ENCODE assay signal across 8 cellular contexts in the genomic region with DNA sequence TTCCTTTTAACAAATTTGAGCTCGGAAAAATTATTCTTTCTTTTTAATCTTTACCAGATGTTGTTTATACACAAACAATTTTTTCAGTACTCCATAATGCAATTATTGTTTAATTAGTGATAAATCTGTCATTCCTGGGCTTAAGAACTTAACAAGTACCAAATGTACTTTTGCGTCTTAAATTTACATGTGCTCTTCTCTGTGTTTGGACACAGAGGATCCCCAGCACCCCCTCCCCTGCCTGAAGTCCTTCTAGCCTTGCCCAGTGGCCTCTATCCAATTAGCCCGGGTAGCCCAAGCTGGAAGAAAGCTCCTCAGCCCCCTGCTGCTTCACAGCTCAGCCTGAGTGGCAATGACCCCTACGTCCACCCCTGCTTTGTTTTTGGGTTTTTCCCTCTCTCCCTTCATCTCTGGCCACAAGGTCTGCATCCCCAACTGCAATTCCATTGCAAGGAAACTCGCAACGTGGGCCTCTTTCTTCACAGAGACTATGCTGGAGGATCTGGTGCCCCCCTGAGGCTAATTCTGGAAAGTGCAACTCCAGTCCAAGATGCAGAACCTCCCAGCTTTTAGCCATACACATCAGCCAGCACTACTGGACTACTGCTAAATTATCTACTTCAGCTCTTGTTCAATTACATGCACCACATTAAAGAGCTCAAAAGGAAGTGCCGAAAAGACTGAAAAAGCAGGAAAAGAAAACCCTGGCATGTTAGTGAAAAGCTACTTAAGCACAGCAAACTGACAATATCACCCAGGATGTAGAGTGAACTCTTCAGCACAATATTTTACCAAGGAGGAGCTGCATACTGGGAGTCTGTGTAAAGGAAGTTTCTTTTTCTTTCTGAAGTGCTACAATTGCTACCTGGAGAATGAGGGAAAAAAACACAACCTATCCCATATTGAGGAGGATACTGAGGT.
DNase-seq lines count a peak whose midpoint lies in the region; ATAC-seq, FAIRE-seq and TF ChIP-seq lines count a peak whose summit lies in the region.

No MANE protein-coding gene starts in this region.

- H3K27me3 ChIP-seq in HepG2 (ENCODE audit: control insufficient read depth in 1 of 2, insufficient read depth in 2 of 2, low read length in 2 of 2): no peaks in the 10 kb centered on the region

- H3K36me3 Mint-ChIP-seq in activated CD4-positive, alpha-beta T cell treated with anti-CD3 and anti-CD28 coated beads for 36 hours (ENCODE audit: low read depth): no peaks in the 10 kb centered on the region

- TF ChIP-seq CTCF in A549 (IDR thresholded peaks at IDR 0.05): peak; percentile 87
- peak; percentile 91 for TF ChIP-seq CTCF in HepG2 (CRISPR knock-in tag; IDR thresholded peaks at IDR 0.05)

- no TSS peak for BruUV-seq in HepG2 (replicated peaks; lab: Mats Ljungman, UMichigan)

- POLR2A ChIA-PET in A549 (lab: Yijun Ruan, JAX) (interaction anchor here (1.1 kb wide), 2 partner anchors 462 to 577 kb away, joined by 4 read pairs; partner anchors contain the start of gene PCAT7), HepG2 (lab: Yijun Ruan, JAX) (no interaction called here)
- POLR2A ChIA-PET in activated CD4-positive, alpha-beta T cell treated with anti-CD3 and anti-CD28 coated beads for 36 hours (lab: Charles Lee): no interaction called here

- H3K9me3 Mint-ChIP-seq in activated CD4-positive, alpha-beta T cell treated with anti-CD3 and anti-CD28 coated beads for 36 hours (ENCODE audit: low read depth): no peaks in the 10 kb centered on the region

- peak; percentile 58 to 72 for DNase-seq in A549 (ENCODE audit: low read depth in 1 of 2, low spot score in 1 of 2)
- DNase-seq in GM12892 (ENCODE audit: insufficient read length): peak; percentile 43
- DNase-seq in NCI-H2227 treated with DMSO at 0.1 percent for 48 hours (lab: John Stamatoyannopoulos, UW): peak; percentile 51
- peak; percentile 67 for DNase-seq in activated CD4-positive, alpha-beta T cell treated with anti-CD3 and anti-CD28 coated beads for 36 hours
- DNase-seq in dedifferentiated amniotic fluid mesenchymal stem cell (ENCODE audit: extremely low spot score): peak; percentile 78
- peak; percentile 33 for DNase-seq in HepG2 (ENCODE audit: low spot score)
- peak; percentile 19 to 31 (median 21) for DNase-seq in stimulated activated CD4-positive, alpha-beta T cell treated with anti-CD3 and anti-CD28 coated beads, TNF-alpha, amount 100 ng/mL, for 48 hours (ENCODE audit: low read depth in 3 of 3)

- H3K9me3 ChIP-seq in A549 (no peaks in the 10 kb centered on the region), HepG2 (ENCODE audit: low read length) (no peaks in the 10 kb centered on the region)

- H4K20me1 ChIP-seq in HepG2 (ENCODE audit: insufficient read depth, low read length): no peaks in the 10 kb centered on the region

- H3K27ac Mint-ChIP-seq in activated CD4-positive, alpha-beta T cell treated with anti-CD3 and anti-CD28 coated beads for 36 hours: no peak overlapping the region

- H3K4me2 ChIP-seq in A549 (peak overlapping the region; percentile 30; the same call in 2 of the 3 replicates), HepG2 (ENCODE audit: low read depth, low read length) (peak overlapping the region; percentile 37; the same call in 1 of the 2 replicates)

- ATAC-seq in A549: peak; percentile 74 to 75
- peak; percentile 57 for ATAC-seq in activated CD4-positive, alpha-beta T cell treated with anti-CD3 and anti-CD28 coated beads for 36 hours
- peak; percentile 68 for ATAC-seq in HepG2
- no peak for ATAC-seq in HG03457 (IDR thresholded peaks at IDR 0.05; ENCODE audit: unreplicated experiment)

- H3K4me3 ChIP-seq in A549: no peak overlapping the region
- H3K4me3 ChIP-seq in HepG2 (replicated peaks in 1 of 3; ENCODE audit: insufficient read depth in 1 of 3, low read depth in 2 of 3, low read length in 3 of 3): no peak overlapping the region

- H3K4me3 Mint-ChIP-seq in activated CD4-positive, alpha-beta T cell treated with anti-CD3 and anti-CD28 coated beads for 36 hours: no peak overlapping the region

- CTCF ChIA-PET in A549 (lab: Yijun Ruan, JAX): interaction anchor here (0.6 to 8.5 kb wide), 65 partner anchors 9 to 1185 kb away, joined by 3 to 284 read pairs (median 4); partner anchors contain the start of gene PCAT7
- CTCF ChIA-PET in activated CD4-positive, alpha-beta T cell treated with anti-CD3 and anti-CD28 coated beads for 36 hours (lab: Charles Lee): interaction anchor here (0.5 to 7.8 kb wide), 34 partner anchors 10 to 1146 kb away, joined by 3 to 106 read pairs (median 4); partner anchors contain the start of gene AOPEP
- CTCF ChIA-PET in HepG2 (lab: Yijun Ruan, JAX; ENCODE audit: low intra/inter-chr PET ratio, low total read pairs): interaction anchor here (0.8 to 1.6 kb wide), 3 partner anchors 450 to 1086 kb away, joined by 3 to 10 read pairs (median 3); no protein-coding TSS in a partner anchor

- H3K4me1 ChIP-seq in A549 (peaks cover 29% of the 10 kb centered on the region), HepG2 (ENCODE audit: insufficient read depth, low read length) (peaks cover 34% of the 10 kb centered on the region)

- H2AFZ ChIP-seq in HepG2 (ENCODE audit: low read length): no peak overlapping the region

- 26% methylated on average over 7 of the region's 7 CpGs for WGBS in A549 (ENCODE audit: missing lambda C conversion rate)
- WGBS in HepG2 (ENCODE audit: low lambda C conversion rate): 51% methylated on average over 7 of the region's 7 CpGs

- TF ChIP-seq POLR2A in A549 (IDR thresholded peaks at IDR 0.05; ENCODE audit: low read length) (no peak), GM12892 (IDR thresholded peaks at IDR 0.05; ENCODE audit: low read depth, low read length) (no peak), HepG2 (IDR thresholded peaks at IDR 0.05; ENCODE audit: insufficient read depth in 1 of 2, low read depth in 2 of 2, low read length in 2 of 2) (no peak)

- no peak for FAIRE-seq in A549 (lab: Jason Lieb, UNC)
- FAIRE-seq in GM12892 (lab: Jason Lieb, UNC): peak; percentile 14
- peak; percentile 73 for FAIRE-seq in HepG2 (lab: Jason Lieb, UNC)

- H3K79me2 ChIP-seq in HepG2 (ENCODE audit: insufficient read depth, low read length): no peaks in the 10 kb centered on the region

- H3K4me1 Mint-ChIP-seq in activated CD4-positive, alpha-beta T cell treated with anti-CD3 and anti-CD28 coated beads for 36 hours: no peaks in the 10 kb centered on the region

- no peaks in the 10 kb centered on the region; a peak in 2 of 5 replicates for H3K36me3 ChIP-seq in HepG2 (replicated peaks in 1 of 2; ENCODE audit: control insufficient read depth in 1 of 2, insufficient read depth in 2 of 2, low read length in 2 of 2)

- TF ChIP-seq EP300 in A549 (IDR thresholded peaks at IDR 0.05) (no peak), HepG2 (IDR thresholded peaks at IDR 0.05; ENCODE audit: low read depth in 2 of 2, low read length in 2 of 2) (no peak), HepG2 (CRISPR knock-in tag; IDR thresholded peaks at IDR 0.05; ENCODE audit: borderline replicate concordance) (no peak)

- peak; percentile 83 to 87 for TF ChIP-seq RAD21 in A549 (conservative IDR thresholded peaks at IDR 0.05 in 1 of 2, IDR thresholded peaks at IDR 0.05 in 1 of 2)
- TF ChIP-seq RAD21 in HepG2 (CRISPR knock-in tag; IDR thresholded peaks at IDR 0.05): peak; percentile 54; the same call in 1 of the 2 replicates

- H3K27ac ChIP-seq in A549 (peak overlapping the region in 1 of 2 experiments; percentile 75; a peak in 3 of 6 replicates), HepG2 (ENCODE audit: extremely low read length, insufficient read depth, low read length) (no peak overlapping the region)

- H3K9ac ChIP-seq in HepG2 (ENCODE audit: insufficient read depth, low read depth, low read length): no peak overlapping the region

- in situ Hi-C loops in HepG2 (cut with HindIII; ENCODE audit: extremely low pct_ligation_motif_present, low pct_unique_long_range_greater_than_20kb): loop anchor here (5.0 kb wide), 1 partner anchor 449 kb away; no protein-coding TSS in a partner anchor

- intact Hi-C loops in activated CD4-positive, alpha-beta T cell treated with anti-CD3 and anti-CD28 coated beads for 36 hours (cut with DNase I, micrococcal nuclease): loop anchor here (1.0 to 5.0 kb wide), 3 partner anchors 348 to 464 kb away; no protein-coding TSS in a partner anchor
- intact Hi-C loops in HepG2 (cut with micrococcal nuclease; ENCODE audit: unreplicated experiment): loop anchor here (2.0 to 5.0 kb wide), 2 partner anchors 348 to 464 kb away; no protein-coding TSS in a partner anchor

- no peaks in the 10 kb centered on the region for H3K27me3 Mint-ChIP-seq in activated CD4-positive, alpha-beta T cell treated with anti-CD3 and anti-CD28 coated beads for 36 hours

TF ChIP-seq in A549, 52 proteins besides CTCF, POLR2A, EP300 and RAD21:
- TF ChIP-seq NFE2L2 (conservative IDR thresholded peaks at IDR 0.05; ENCODE audit: low read length) (no peak), SMC3 (IDR thresholded peaks at IDR 0.05) (peak; percentile 79), SREBF2 (IDR thresholded peaks at IDR 0.05) (no peak), MAFK (IDR thresholded peaks at IDR 0.05; ENCODE audit: partially characterized antibody) (no peak)

TF ChIP-seq in HepG2, 621 proteins besides CTCF, POLR2A, EP300 and RAD21 (continues in another document):
- TF ChIP-seq SALL1 (CRISPR knock-in tag; IDR thresholded peaks at IDR 0.05) (no peak), RFX3 (CRISPR knock-in tag; IDR thresholded peaks at IDR 0.05) (no peak), GABPB1 (CRISPR knock-in tag; IDR thresholded peaks at IDR 0.05) (no peak), RARG (CRISPR knock-in tag; IDR thresholded peaks at IDR 0.05; ENCODE audit: low read depth) (no peak), ZNF253 (CRISPR knock-in tag; IDR thresholded peaks at IDR 0.05; ENCODE audit: borderline replicate concordance) (no peak), ZNF781 (CRISPR knock-in tag; IDR thresholded peaks at IDR 0.05; ENCODE audit: borderline replicate concordance, not compliant biosample characterization) (no peak), SKI (IDR thresholded peaks at IDR 0.05; ENCODE audit: partially characterized antibody) (no peak), ZNF264 (CRISPR knock-in tag; IDR thresholded peaks at IDR 0.05) (no peak), ARHGAP35 (CRISPR knock-in tag; IDR thresholded peaks at IDR 0.05; ENCODE audit: borderline replicate concordance) (no peak), MAZ (IDR thresholded peaks at IDR 0.05; ENCODE audit: borderline replicate concordance, low read depth, low read length) (no peak), MAZ (CRISPR knock-in tag; IDR thresholded peaks at IDR 0.05; ENCODE audit: low read depth) (no peak), HOXD1 (CRISPR knock-in tag; IDR thresholded peaks at IDR 0.05) (no peak), MZF1 (CRISPR knock-in tag; IDR thresholded peaks at IDR 0.05; ENCODE audit: borderline replicate concordance) (no peak), ZNF552 (CRISPR knock-in tag; IDR thresholded peaks at IDR 0.05; ENCODE audit: borderline replicate concordance) (no peak), NFIB (CRISPR knock-in tag; IDR thresholded peaks at IDR 0.05; ENCODE audit: borderline replicate concordance) (no peak)

Comparison
In these comparisons a context has a peak if more than half of its experiments do, and no peak if none do; other contexts are left out.
1. DNase-seq: peak in every context shown above with its lines; median percentile 78 in dedifferentiated amniotic fluid mesenchymal stem cell; 67 in activated CD4-positive, alpha-beta T cell treated with anti-CD3 and anti-CD28 coated beads for 36 hours; 65 in A549; 51 in NCI-H2227 treated with DMSO at 0.1 percent for 48 hours; 43 in GM12892; 33 in HepG2; 21 in stimulated activated CD4-positive, alpha-beta T cell treated with anti-CD3 and anti-CD28 coated beads, TNF-alpha, amount 100 ng/mL, for 48 hours.
2. Of the 38 proteins assayed by ChIP-seq in both HepG2 and A549: peak only in HepG2: none; only in A549: none; in both: CTCF, RAD21 and SMC3; in neither: 34; mixed calls (peak in some experiments, not most) for 1.